8 cellular contexts compared by ENCODE assay signal in the genomic region with DNA sequence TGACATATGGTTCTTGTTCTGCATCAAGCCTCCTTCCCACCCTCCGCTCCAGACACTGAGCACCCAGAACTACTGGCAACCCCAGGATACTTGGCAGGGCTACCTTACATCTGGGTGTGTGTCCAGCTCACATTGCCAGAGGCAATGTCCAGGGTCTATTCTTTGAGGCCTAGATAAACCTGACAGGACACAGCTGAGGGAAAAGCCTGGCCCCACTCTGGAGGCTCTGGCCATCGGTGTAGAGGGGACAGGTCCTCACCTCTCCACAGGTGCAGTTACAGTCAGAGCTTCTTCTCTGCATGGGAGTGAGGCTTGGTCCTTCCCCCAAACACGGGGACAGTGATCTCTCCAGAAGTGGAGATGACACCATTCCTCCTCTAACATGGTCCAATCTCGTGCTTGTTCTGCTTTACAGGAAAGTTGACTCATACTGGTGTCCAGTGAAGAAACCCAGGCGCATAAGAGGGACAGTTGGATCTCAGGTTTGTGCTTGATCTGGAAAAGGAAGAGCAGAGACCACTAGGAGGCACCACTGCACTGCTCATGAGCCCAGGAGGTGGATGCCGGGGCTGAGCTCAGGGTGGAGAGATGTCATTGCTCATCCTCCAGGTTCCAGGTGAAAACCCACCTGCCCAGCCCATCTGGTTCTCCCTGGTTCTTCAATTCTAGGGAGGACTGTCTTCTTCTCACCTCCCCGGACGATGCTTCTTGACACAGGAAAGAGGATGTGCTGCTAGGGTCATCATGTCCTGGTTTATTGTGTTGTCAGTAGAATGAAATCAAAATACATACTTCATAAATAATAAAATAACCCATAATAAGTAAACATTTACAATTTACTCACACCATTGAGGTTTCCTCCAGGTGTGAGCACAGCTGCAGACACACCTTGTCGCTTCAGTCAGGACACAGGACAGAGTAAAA. TPM values are rescaled to one million over a fixed set of nuclear protein-coding genes. Genes with fewer than 3 reads are reported as not detected.
DNase-seq lines count a peak whose midpoint lies in the region; ATAC-seq, FAIRE-seq and TF ChIP-seq lines count a peak whose summit lies in the region.

No MANE protein-coding gene starts in this region.

- FAIRE-seq in HTR-8/SVneo (lab: Jason Lieb, UNC) = no peak

- no peaks in the 10 kb centered on the region for H3K36me3 ChIP-seq in cardiac muscle cell

- no peak overlapping the region for H3K4me3 ChIP-seq in cardiac muscle cell

- H3K27ac ChIP-seq in cardiac muscle cell = no peak overlapping the region

- peaks cover 0 to 5% of the 10 kb centered on the region in 2 donors for H3K36me3 Mint-ChIP-seq in activated naive CD4-positive, alpha-beta T cell treated with anti-CD3 and anti-CD28 coated beads, Interleukin-2, amount 50 U/mL, for 72 hours

- no peaks in the 10 kb centered on the region for H3K9me3 Mint-ChIP-seq in activated naive CD4-positive, alpha-beta T cell treated with anti-CD3 and anti-CD28 coated beads, Interleukin-2, amount 50 U/mL, for 72 hours

- peak; percentile 78 for TF ChIP-seq CTCF in cardiac muscle cell (IDR thresholded peaks at IDR 0.05; ENCODE audit: low read depth, low read length)

- no peak overlapping the region for H3K27ac Mint-ChIP-seq in activated naive CD4-positive, alpha-beta T cell treated with anti-CD3 and anti-CD28 coated beads, Interleukin-2, amount 50 U/mL, for 72 hours

- H3K27me3 ChIP-seq in cardiac muscle cell = peaks cover 7% of the 10 kb centered on the region

- H3K4me1 ChIP-seq in cardiac muscle cell (ENCODE audit: low read depth) = no peaks in the 10 kb centered on the region

- H3K9me3 ChIP-seq in cardiac muscle cell (ENCODE audit: low read depth) = no peaks in the 10 kb centered on the region

- DNase-seq in EL = peak; percentile 65
- peak; percentile 53 for DNase-seq in HTR-8/SVneo (ENCODE audit: insufficient read length, low spot score)
- peak; percentile 82 for DNase-seq in SKM-1 (lab: John Stamatoyannopoulos, UW; ENCODE audit: unreplicated experiment)
- peak; percentile 58 to 73 for DNase-seq in activated naive CD4-positive, alpha-beta T cell treated with anti-CD3 and anti-CD28 coated beads, Interleukin-2, amount 50 U/mL, for 72 hours (ENCODE audit: low spot score in 2 of 2)
- DNase-seq in cardiac muscle cell (ENCODE audit: low read depth in 1 of 2, low spot score in 1 of 2) = peak; percentile 75 to 82
- peak; percentile 58 for DNase-seq in putamen (ENCODE audit: low spot score)

- ATAC-seq in activated naive CD4-positive, alpha-beta T cell treated with anti-CD3 and anti-CD28 coated beads, Interleukin-2, amount 50 U/mL, for 72 hours = peak; percentile 88 to 91
- ATAC-seq in HG03025 (IDR thresholded peaks at IDR 0.05; ENCODE audit: low FRiP score, unreplicated experiment) (no peak), GM18861 (IDR thresholded peaks at IDR 0.05; ENCODE audit: unreplicated experiment) (no peak)

RNA-seq across cellular contexts. Expression of a gene that starts 14.7 kb away (rescaled TPM):
- 100 to 1,000 TPM; 220 to 504 TPM for total RNA-seq in activated naive CD4-positive, alpha-beta T cell treated with anti-CD3 and anti-CD28 coated beads, Interleukin-2, amount 50 U/mL, for 72 hours
- total RNA-seq in cardiac muscle cell = 0.78 and 1.5 TPM in 2 replicates
- polyA plus RNA-seq in cardiac muscle cell = 0.29 and 0.84 TPM in 2 replicates

RNA-seq across cellular contexts. Expression of a gene that starts 57.0 kb away (rescaled TPM):
- total RNA-seq in activated naive CD4-positive, alpha-beta T cell treated with anti-CD3 and anti-CD28 coated beads, Interleukin-2, amount 50 U/mL, for 72 hours = 1 to 10 TPM in 1 of 2 donors, not detected in 1; 5.9 TPM
- total RNA-seq in cardiac muscle cell = 4.1 and 4.9 TPM in 2 replicates
- 3.5 and 6.7 TPM in 2 replicates for polyA plus RNA-seq in cardiac muscle cell

Comparison
In these comparisons a context has a peak if more than half of its experiments do, and no peak if none do; other contexts are left out.
1. ATAC-seq: peak in activated naive CD4-positive, alpha-beta T cell treated with anti-CD3 and anti-CD28 coated beads, Interleukin-2, amount 50 U/mL, for 72 hours (2 of 2); none in HG03025 (single experiment) and GM18861 (single experiment).
2. RNA of a gene that starts 14.7 kb away (total RNA-seq): 220 to 504 TPM in activated naive CD4-positive, alpha-beta T cell treated with anti-CD3 and anti-CD28 coated beads, Interleukin-2, amount 50 U/mL, for 72 hours; 0.78 to 1.5 TPM in cardiac muscle cell; every median in the first group is over 10 times any median in the second.
3. Peak in every context shown above with its lines, with median percentiles within 50 percentile points of each other: DNase-seq.